ENCODE assay signal across 10 cellular contexts in the genomic region with DNA sequence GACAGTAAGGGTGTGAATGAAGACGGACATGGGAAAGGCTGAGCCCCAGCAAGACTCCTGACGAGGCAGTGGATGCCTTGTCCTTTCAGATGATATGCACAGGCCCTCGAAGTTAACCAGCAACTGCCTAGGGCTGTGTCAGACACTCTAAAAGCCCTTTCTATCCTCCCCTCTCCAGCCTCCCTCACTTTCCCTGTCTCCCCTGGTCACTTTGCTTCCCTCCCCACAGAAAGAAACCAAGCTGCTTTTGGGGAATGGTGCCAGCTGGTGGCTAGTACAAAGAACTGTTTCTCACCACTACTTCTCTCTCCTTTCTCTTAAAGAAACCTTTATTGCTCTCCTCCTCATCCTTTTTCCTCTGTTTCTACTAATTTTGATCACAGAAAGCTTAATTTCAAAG. TPM values are rescaled to one million over a fixed set of nuclear protein-coding genes. Genes with fewer than 3 reads are reported as not detected.
DNase-seq lines count a peak whose midpoint lies in the region; ATAC-seq and TF ChIP-seq lines count a peak whose summit lies in the region.
"Had no signal": no experiment of that assay in that cellular context is flagged by ENCODE, and none has a peak within 500 bp of the region (broad histone marks: within the 10 kb centered on the region; RNA-seq: fewer than 3 reads in every experiment).

No MANE protein-coding gene starts in this region.

- intact Hi-C loops in OCI-LY7 (cut with micrococcal nuclease; ENCODE audit: unreplicated experiment) (no loop called here), aorta (cut with DNase I) (no loop called here)

- ATAC-seq in GM21515 (IDR thresholded peaks at IDR 0.05; ENCODE audit: unreplicated experiment) (no peak), HG02970 (IDR thresholded peaks at IDR 0.05; ENCODE audit: low FRiP score, unreplicated experiment) (no peak), aorta (ENCODE audit: low FRiP score) (no peak)
- no peak for ATAC-seq in stimulated activated effector memory CD8-positive, alpha-beta T cell treated with anti-CD3 and anti-CD28 coated beads, Interleukin-12 subunit alpha, Interleukin-12 subunit beta, amount 100 ng/mL, for 72 hours

- H3K27ac ChIP-seq in OCI-LY7 (ENCODE audit: low read depth, low read length, poor library complexity, severe bottlenecking) (no peak overlapping the region), osteoblast (ENCODE audit: low read depth, low read length) (no peak overlapping the region), aorta (ENCODE audit: low read depth in 1 of 2, low read length in 2 of 2) (no peak overlapping the region)

- POLR2A ChIA-PET in OCI-LY7 (lab: Charles Lee): no interaction called here

- no peaks in the 10 kb centered on the region for H4K20me1 ChIP-seq in OCI-LY7 (ENCODE audit: insufficient read depth, low read length)
- no peaks in the 10 kb centered on the region for H4K20me1 ChIP-seq in osteoblast (ENCODE audit: insufficient read depth, low read length)

- CTCF ChIA-PET in OCI-LY7 (lab: Charles Lee; ENCODE audit: unreplicated experiment): no interaction called here

- H3K36me3 Mint-ChIP-seq in stimulated activated effector memory CD8-positive, alpha-beta T cell treated with anti-CD3 and anti-CD28 coated beads, Interleukin-12 subunit alpha, Interleukin-12 subunit beta, amount 100 ng/mL, for 72 hours: no peaks in the 10 kb centered on the region

- 78 to 84% methylated on average over 3 of the region's 3 CpGs for WGBS in aorta, 2 donors

- H3K27ac Mint-ChIP-seq in stimulated activated effector memory CD8-positive, alpha-beta T cell treated with anti-CD3 and anti-CD28 coated beads, Interleukin-12 subunit alpha, Interleukin-12 subunit beta, amount 100 ng/mL, for 72 hours: no peak overlapping the region

- H3K4me3 ChIP-seq in OCI-LY7 (ENCODE audit: low read depth, low read length, poor library complexity, severe bottlenecking): no peak overlapping the region
- H3K4me3 ChIP-seq in epithelial cell of esophagus (ENCODE audit: low read length): no peak overlapping the region
- no peak overlapping the region for H3K4me3 ChIP-seq in osteoblast (ENCODE audit: insufficient read depth, low read length)
- H3K4me3 ChIP-seq in aorta (ENCODE audit: low read length in 2 of 2): no peak overlapping the region

- no peaks in the 10 kb centered on the region for H3K79me2 ChIP-seq in OCI-LY7 (ENCODE audit: insufficient read depth, low read depth, low read length)
- peaks cover 55% of the 10 kb centered on the region for H3K79me2 ChIP-seq in osteoblast (ENCODE audit: insufficient read depth, low read length)

- H3K4me1 Mint-ChIP-seq in stimulated activated effector memory CD8-positive, alpha-beta T cell treated with anti-CD3 and anti-CD28 coated beads, Interleukin-12 subunit alpha, Interleukin-12 subunit beta, amount 100 ng/mL, for 72 hours: no peaks in the 10 kb centered on the region

- H3K4me2 ChIP-seq in OCI-LY7 (ENCODE audit: low read length) (no peak overlapping the region), osteoblast (ENCODE audit: insufficient read depth, low read length) (no peak overlapping the region)

- H3K9me2 ChIP-seq in OCI-LY7 (ENCODE audit: insufficient read depth, low read length): no peaks in the 10 kb centered on the region

- DNase-seq in ELR (ENCODE audit: low read depth): peak; percentile 50
- no peak for DNase-seq in OCI-LY7 (ENCODE audit: low spot score)
- DNase-seq in epithelial cell of esophagus (ENCODE audit: low read depth): peak; percentile 34
- DNase-seq in osteoblast (ENCODE audit: insufficient read length, low spot score, missing footprints): no peak
- no peak for DNase-seq in aorta
- no peak for DNase-seq in stimulated activated effector memory CD8-positive, alpha-beta T cell treated with anti-CD3 and anti-CD28 coated beads, Interleukin-12 subunit alpha, Interleukin-12 subunit beta, amount 100 ng/mL, for 72 hours (ENCODE audit: low spot score in 2 of 2)
- DNase-seq: activated CD4-positive, alpha-beta T cell treated with anti-CD3 and anti-CD28 coated beads for 4 hours; NCI-H187 treated with DMSO at 0.1 percent for 48 hours had no signal

- H3K27me3 ChIP-seq in osteoblast (ENCODE audit: insufficient read depth, low read length) (no peaks in the 10 kb centered on the region), aorta (ENCODE audit: control insufficient read depth in 1 of 2, insufficient read depth in 2 of 2, low read length in 1 of 2) (no peaks in the 10 kb centered on the region)

- no peak overlapping the region for H3K4me3 Mint-ChIP-seq in stimulated activated effector memory CD8-positive, alpha-beta T cell treated with anti-CD3 and anti-CD28 coated beads, Interleukin-12 subunit alpha, Interleukin-12 subunit beta, amount 100 ng/mL, for 72 hours

- H3K4me1 ChIP-seq in OCI-LY7 (ENCODE audit: insufficient read depth, low read length, poor library complexity, severe bottlenecking) (no peaks in the 10 kb centered on the region), osteoblast (ENCODE audit: insufficient read depth, low read length) (peaks cover 15% of the 10 kb centered on the region), aorta (ENCODE audit: control insufficient read depth in 1 of 2, insufficient read depth in 2 of 2, low read length in 2 of 2) (no peaks in the 10 kb centered on the region)

- H3K9me3 Mint-ChIP-seq in stimulated activated effector memory CD8-positive, alpha-beta T cell treated with anti-CD3 and anti-CD28 coated beads, Interleukin-12 subunit alpha, Interleukin-12 subunit beta, amount 100 ng/mL, for 72 hours: no peaks in the 10 kb centered on the region

- TF ChIP-seq CTCF in OCI-LY7 (conservative IDR thresholded peaks at IDR 0.05; ENCODE audit: low read length) (peak; percentile 45), epithelial cell of esophagus (IDR thresholded peaks at IDR 0.05; ENCODE audit: insufficient read depth, low read depth, low read length, missing control alignments) (peak; percentile 54), osteoblast (IDR thresholded peaks at IDR 0.05; ENCODE audit: extremely low read depth, low read depth, low read length) (peak; percentile 64)

- H3K9me3 ChIP-seq in OCI-LY7 (ENCODE audit: low read length): no peaks in the 10 kb centered on the region
- H3K9me3 ChIP-seq in osteoblast (ENCODE audit: low read depth, low read length): no peaks in the 10 kb centered on the region
- H3K9me3 ChIP-seq in aorta (ENCODE audit: control insufficient read depth, low read length): no peaks in the 10 kb centered on the region

- H2AFZ ChIP-seq in OCI-LY7 (ENCODE audit: low read length) (no peak overlapping the region), osteoblast (ENCODE audit: low read length) (no peak overlapping the region)

- BruUV-seq in OCI-LY7 (replicated peaks; lab: Mats Ljungman, UMichigan): no TSS peak

- H3K36me3 ChIP-seq in OCI-LY7 (ENCODE audit: insufficient read depth, low read length) (peaks cover 83% of the 10 kb centered on the region), osteoblast (ENCODE audit: insufficient read depth, low read length) (peaks cover 30% of the 10 kb centered on the region), aorta (ENCODE audit: control insufficient read depth in 1 of 2, insufficient read depth in 2 of 2, low read length in 1 of 2) (peaks cover 3 to 4% of the 10 kb centered on the region in 2 donors)

RNA-seq across cellular contexts. Expression of gene LHFPL2, which starts 21.4 kb away (rescaled TPM):
- total RNA-seq in OCI-LY7 (2014; rRNA removed; shearing (Covaris generic)): 8.4 and 12.2 TPM in 2 replicates
- total RNA-seq in OCI-LY7 (2022): 23.5 and 24.0 TPM in 2 replicates
- 63.6 and 64.4 TPM in 2 replicates for total RNA-seq in osteoblast
- 10 to 100 TPM; 38.6 to 43.1 TPM for total RNA-seq in aorta
- 10 to 100 TPM; 16.4 to 20.0 TPM for polyA plus RNA-seq in aorta

Comparison
In these comparisons a context has a peak if more than half of its experiments do, and no peak if none do; other contexts are left out.
1. DNase-seq: peak in ELR (single experiment) and epithelial cell of esophagus (single experiment); none in OCI-LY7 (single experiment), osteoblast (single experiment), aorta (0 of 2) and stimulated activated effector memory CD8-positive, alpha-beta T cell treated with anti-CD3 and anti-CD28 coated beads, Interleukin-12 subunit alpha, Interleukin-12 subunit beta, amount 100 ng/mL, for 72 hours (0 of 2).
2. Peak in every context shown above with its lines, with median percentiles within 50 percentile points of each other: CTCF ChIP-seq.